ENCODE assay signal across 14 cellular contexts in genomic region chr2:71843391-71843850, GRCh38.
DNase-seq lines count a peak whose midpoint lies in the region; ATAC-seq and TF ChIP-seq lines count a peak whose summit lies in the region.
"Had no signal": no experiment of that assay in that cellular context is flagged by ENCODE, and none has a peak within 500 bp of the region (broad histone marks: within the 10 kb centered on the region; RNA-seq: fewer than 3 reads in every experiment).

No MANE protein-coding gene starts in this region.

- H3K27ac ChIP-seq in Panc1 (ENCODE audit: low read length) (no peak overlapping the region), lung (ENCODE audit: low read depth in 1 of 2, low read length in 1 of 2) (no peak overlapping the region)
- H3K27ac ChIP-seq: BLaER1 treated with 17β-estradiol and CSF1 and Interleukin-3, amounts not matched to agents 10 nM and 100 nM; upper lobe of left lung had no signal

- no peaks in the 10 kb centered on the region for H3K4me1 ChIP-seq in Panc1 (ENCODE audit: control insufficient read depth, insufficient read depth, low read length)
- H3K4me1 ChIP-seq in lung (ENCODE audit: control insufficient read depth in 2 of 2, insufficient read depth in 2 of 2, low read length in 2 of 2), result no peaks in the 10 kb centered on the region
- H3K4me1 ChIP-seq: BLaER1 treated with 17β-estradiol and CSF1 and Interleukin-3, amounts not matched to agents 10 nM and 100 nM; upper lobe of left lung had no signal

- peak; percentile 69; the same call in 1 of the 2 replicates for ATAC-seq in Panc1
- ATAC-seq in lung (ENCODE audit: insufficient read depth, low FRiP score), result peak; percentile 30
- ATAC-seq: activated naive CD4-positive, alpha-beta T cell treated with anti-CD3 and anti-CD28 coated beads, Interleukin-2, amount 50 U/mL, for 72 hours; naive thymus-derived CD4-positive, alpha-beta T cell had no signal

- POLR2A ChIA-PET in Panc1 (lab: Charles Lee), result no interaction called here
- POLR2A ChIA-PET in GM10248 (lab: Yijun Ruan, JAX), result no interaction called here

- DNase-seq in Daoy (ENCODE audit: low read depth) (peak; percentile 42), Panc1 (ENCODE audit: low read depth, low spot score) (no peak), fibroblast of gingiva (ENCODE audit: low read depth) (peak; percentile 16), lung (ENCODE audit: low spot score) (no peak), GM10248 (ENCODE audit: extremely low spot score) (no peak), NCI-H128 (lab: John Stamatoyannopoulos, UW; ENCODE audit: unreplicated experiment) (no peak)
- DNase-seq in stimulated activated CD4-positive, alpha-beta T cell treated with anti-CD3 and anti-CD28 coated beads, Interleukin-1b, Interleukin-23, amount 100 ng/mL, for 48 hours, result no peak
- no peak for DNase-seq in stimulated activated naive CD4-positive, alpha-beta T cell treated with Interleukin-2 at 50 U/mL for 16 hours (lab: John Stamatoyannopoulos, UW)
- DNase-seq: Kasumi-1; naive thymus-derived CD4-positive, alpha-beta T cell; NCI-H2171; upper lobe of left lung had no signal

- in situ Hi-C loops in Panc1 (cut with HindIII; ENCODE audit: low pct_unique_long_range_greater_than_20kb, low sequenced_read_pairs), result no loop called here

- intact Hi-C loops in Panc1 (cut with micrococcal nuclease; ENCODE audit: unreplicated experiment), result no loop called here

- no TSS peak for BruUV-seq in Panc1 (replicated peaks; lab: Mats Ljungman, UMichigan)

- CTCF ChIA-PET in Panc1 (lab: Charles Lee), result no interaction called here
- CTCF ChIA-PET in GM10248 (lab: Yijun Ruan, JAX), result interaction anchor here (1.7 kb wide), 1 partner anchor 18 kb away, joined by 4 read pairs; no protein-coding TSS in a partner anchor

- 69 to 79% methylated on average over 3 of the region's 3 CpGs for WGBS in lung, 2 donors

- H3K4me3 ChIP-seq in Panc1 (ENCODE audit: low read depth in 2 of 2, low read length in 2 of 2) (no peak overlapping the region), lung (no peak overlapping the region)
- H3K4me3 ChIP-seq: BLaER1 treated with 17β-estradiol and CSF1 and Interleukin-3, amounts not matched to agents 10 nM and 100 nM; upper lobe of left lung had no signal

- no peak for TF ChIP-seq CTCF in Panc1 (IDR thresholded peaks at IDR 0.05)
- no peak for TF ChIP-seq CTCF in lung (IDR thresholded peaks at IDR 0.05; ENCODE audit: control extremely low read depth, extremely low read depth)
- TF ChIP-seq CTCF in GM10248 (IDR thresholded peaks at IDR 0.05; ENCODE audit: control extremely low read depth, extremely low read depth, low read depth, missing control alignments), result no peak

- H3K9me3 ChIP-seq in Panc1 (ENCODE audit: control insufficient read depth, insufficient read depth, low read depth, low read length), result no peaks in the 10 kb centered on the region
- H3K9me3 ChIP-seq in lung (ENCODE audit: control insufficient read depth in 2 of 2, insufficient read depth in 1 of 2, low read length in 1 of 2), result no peaks in the 10 kb centered on the region
- H3K9me3 ChIP-seq: BLaER1 treated with 17β-estradiol and CSF1 and Interleukin-3, amounts not matched to agents 10 nM and 100 nM; upper lobe of left lung had no signal

- H3K36me3 ChIP-seq in Panc1 (ENCODE audit: control insufficient read depth, insufficient read depth, low read length) (no peaks in the 10 kb centered on the region), lung (ENCODE audit: control insufficient read depth in 2 of 2, insufficient read depth in 2 of 2, low read length in 2 of 2) (no peaks in the 10 kb centered on the region)
- H3K36me3 ChIP-seq: BLaER1 treated with 17β-estradiol and CSF1 and Interleukin-3, amounts not matched to agents 10 nM and 100 nM; upper lobe of left lung had no signal

- H3K27me3 ChIP-seq in Panc1 (ENCODE audit: control insufficient read depth, insufficient read depth, low read length), result no peaks in the 10 kb centered on the region
- no peaks in the 10 kb centered on the region for H3K27me3 ChIP-seq in lung (ENCODE audit: control insufficient read depth, insufficient read depth)
- H3K27me3 ChIP-seq: BLaER1 treated with 17β-estradiol and CSF1 and Interleukin-3, amounts not matched to agents 10 nM and 100 nM; upper lobe of left lung had no signal

Comparison
In these comparisons a context has a peak if more than half of its experiments do, and no peak if none do; other contexts are left out.
1. DNase-seq: peak in Daoy (single experiment) and fibroblast of gingiva (single experiment); none in Panc1 (single experiment), lung (single experiment), stimulated activated CD4-positive, alpha-beta T cell treated with anti-CD3 and anti-CD28 coated beads, Interleukin-1b, Interleukin-23, amount 100 ng/mL, for 48 hours (single experiment), stimulated activated naive CD4-positive, alpha-beta T cell treated with Interleukin-2 at 50 U/mL for 16 hours (single experiment), GM10248 (single experiment) and NCI-H128 (single experiment).